Comparison of ENCODE assay signal across 33 cellular contexts in the genomic region with DNA sequence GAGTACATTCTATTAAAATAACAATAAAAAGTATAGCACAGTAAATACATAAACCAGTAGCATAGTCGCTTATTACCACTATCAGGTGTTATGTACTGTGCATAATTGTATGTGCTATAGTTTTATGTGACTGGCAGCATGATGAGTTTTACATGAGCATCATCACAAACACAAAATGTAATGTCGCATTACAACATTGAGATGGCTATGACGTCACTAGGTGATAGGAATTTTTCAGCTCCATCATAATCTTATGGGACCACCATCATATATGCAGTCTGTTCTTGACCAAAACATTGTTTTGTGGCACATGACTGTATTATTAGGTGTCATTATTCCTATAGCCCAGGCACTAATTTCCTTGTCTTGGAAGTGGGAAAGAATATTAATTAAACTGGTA.
"Had no signal": no experiment of that assay in that cellular context is flagged by ENCODE, and none has a peak within 500 bp of the region (broad histone marks: within the 10 kb centered on the region; RNA-seq: fewer than 3 reads in every experiment).

No MANE protein-coding gene starts in this region.

- H3K27me3 ChIP-seq: MG63 had no signal

- DNase-seq: Karpas-422, Kasumi-1, MG63, MV-4-11, NCI-H1048, NCI-H1092, NCI-H1092 treated with DMSO at 0.1 percent for 48 hours, NCI-H1105, NCI-H1105 treated with DMSO at 0.1 percent for 48 hours, NCI-H1417, NCI-H1417 treated with DMSO at 0.1 percent for 48 hours, NCI-H1436, NCI-H1436 treated with DMSO at 0.1 percent for 48 hours, NCI-H146, NCI-H1694, NCI-H1694 treated with DMSO at 0.1 percent for 48 hours, NCI-H187, NCI-H187 treated with DMSO at 0.1 percent for 48 hours, NCI-H1930, NCI-H2029, NCI-H2029 treated with DMSO at 0.1 percent for 48 hours, NCI-H2081, NCI-H2081 treated with DMSO at 0.1 percent for 48 hours, NCI-H2107, NCI-H2171, NCI-H2227 treated with DMSO at 0.1 percent for 48 hours, NCI-H226, NCI-H345, NCI-H446, NCI-H446 treated with DMSO at 0.1 percent for 48 hours, NCI-H510A, NCI-H524, NCI-H524 treated with DMSO at 0.1 percent for 48 hours had no signal

- H3K36me3 ChIP-seq: MG63 had no signal

- H3K9me3 ChIP-seq: MG63 had no signal

- H3K4me3 ChIP-seq: MG63 had no signal
